ENCODE assay signal across 8 cellular contexts in the genomic region with DNA sequence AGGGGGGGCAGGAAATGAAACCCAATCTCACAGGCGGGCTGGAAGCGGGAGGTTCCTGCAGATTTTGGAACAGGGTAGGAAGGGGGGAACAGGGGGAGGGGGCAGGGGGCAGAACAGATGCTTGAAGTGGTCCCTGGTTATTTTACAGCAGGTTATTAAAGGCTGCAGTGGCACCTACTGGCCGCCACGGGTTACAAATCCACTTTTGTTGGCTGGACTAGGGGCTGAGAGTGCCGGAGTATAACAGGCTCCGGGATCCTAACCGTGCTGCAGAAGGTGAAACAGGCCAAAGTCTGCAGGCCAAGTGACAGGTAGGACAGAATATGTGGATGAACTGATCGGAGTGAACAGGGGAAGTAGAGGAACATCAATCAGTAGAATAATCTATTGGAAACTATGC.
A peak's percentile ranks its signal among the peaks of the same experiment; 100 is the strongest.
DNase-seq lines count a peak whose midpoint lies in the region; ATAC-seq lines count a peak whose summit lies in the region.

No MANE protein-coding gene starts in this region.

- H3K27me3 Mint-ChIP-seq in activated T-cell treated with anti-CD3 and anti-CD28 coated beads, Interleukin-2, amount 50 U/mL, for 24 hours = peaks cover 99% of the 10 kb centered on the region

- H3K36me3 Mint-ChIP-seq in activated T-cell treated with anti-CD3 and anti-CD28 coated beads, Interleukin-2, amount 50 U/mL, for 24 hours (ENCODE audit: low read depth) = no peaks in the 10 kb centered on the region

- H3K4me1 Mint-ChIP-seq in activated T-cell treated with anti-CD3 and anti-CD28 coated beads, Interleukin-2, amount 50 U/mL, for 24 hours (ENCODE audit: low read depth) = peaks cover 50% of the 10 kb centered on the region

- DNase-seq in activated T-cell treated with anti-CD3 and anti-CD28 coated beads, Interleukin-2, amount 50 U/mL, for 24 hours = peak; percentile 42
- DNase-seq in activated T-cell treated with anti-CD3 and anti-CD28 coated beads for 4 hours (no peak), SHP77 treated with DMSO at 0.1 percent for 48 hours (lab: John Stamatoyannopoulos, UW) (peak; percentile 11), fibroblast of the conjunctiva (ENCODE audit: low read depth) (peak; percentile 16), superior temporal gyrus (ENCODE audit: extremely low spot score) (peak; percentile 26), foreskin melanocyte (no peak), HK-2 (ENCODE audit: unreplicated experiment) (no peak)

- no peak overlapping the region for H3K4me3 Mint-ChIP-seq in activated T-cell treated with anti-CD3 and anti-CD28 coated beads, Interleukin-2, amount 50 U/mL, for 24 hours

- H3K9me3 Mint-ChIP-seq in activated T-cell treated with anti-CD3 and anti-CD28 coated beads, Interleukin-2, amount 50 U/mL, for 24 hours = no peaks in the 10 kb centered on the region

- peak; percentile 57 for ATAC-seq in HG02759 (IDR thresholded peaks at IDR 0.05; ENCODE audit: unreplicated experiment)

- no peak overlapping the region for H3K27ac Mint-ChIP-seq in activated T-cell treated with anti-CD3 and anti-CD28 coated beads, Interleukin-2, amount 50 U/mL, for 24 hours

Comparison
In these comparisons a context has a peak if more than half of its experiments do, and no peak if none do; other contexts are left out.
1. DNase-seq: peak in activated T-cell treated with anti-CD3 and anti-CD28 coated beads, Interleukin-2, amount 50 U/mL, for 24 hours (single experiment), SHP77 treated with DMSO at 0.1 percent for 48 hours (single experiment), fibroblast of the conjunctiva (single experiment) and superior temporal gyrus (single experiment); none in activated T-cell treated with anti-CD3 and anti-CD28 coated beads for 4 hours (single experiment), foreskin melanocyte (single experiment) and HK-2 (single experiment).